ENCODE assay signal across 8 cellular contexts in genomic region chr1:43947890-43948437, GRCh38. TPM values are rescaled to one million over a fixed set of nuclear protein-coding genes. Genes with fewer than 3 reads are reported as not detected.
A peak's percentile ranks its signal among the peaks of the same experiment; 100 is the strongest.
DNase-seq lines count a peak whose midpoint lies in the region; ATAC-seq and TF ChIP-seq lines count a peak whose summit lies in the region.

No MANE protein-coding gene starts in this region.

- no peak overlapping the region for H3K27ac ChIP-seq in SJCRH30

- no peaks in the 10 kb centered on the region for H3K27me3 ChIP-seq in SJCRH30

- peak overlapping the region; percentile 96 for H3K4me3 ChIP-seq in GM12865 (ENCODE audit: low read depth, low read length)
- peak overlapping the region; percentile 69 for H3K4me3 ChIP-seq in SJCRH30
- peak overlapping the region; percentile 87 for H3K4me3 ChIP-seq in fibroblast of mammary gland (ENCODE audit: control insufficient read depth, low read depth, low read length)
- peak overlapping the region; percentile 87 for H3K4me3 ChIP-seq in skeletal muscle cell (ENCODE audit: low read depth, low read length)

- no peaks in the 10 kb centered on the region for H3K9me3 ChIP-seq in SJCRH30 (replicated peaks)

- no peaks in the 10 kb centered on the region for H3K36me3 ChIP-seq in SJCRH30

- DNase-seq in GM12865 (ENCODE audit: low read depth) (no peak), SJCRH30 (no peak), fibroblast of mammary gland (ENCODE audit: low read depth) (no peak), skeletal muscle cell (ENCODE audit: low read depth) (no peak), NCI-H2081 treated with DMSO at 0.1 percent for 48 hours (lab: John Stamatoyannopoulos, UW) (no peak), dedifferentiated amniotic fluid mesenchymal stem cell (ENCODE audit: extremely low spot score) (no peak)

- TF ChIP-seq CTCF in GM12865 (IDR thresholded peaks at IDR 0.05; ENCODE audit: insufficient read depth, low read depth, low read length, missing control alignments) (no peak), fibroblast of mammary gland (conservative IDR thresholded peaks at IDR 0.05; ENCODE audit: control insufficient read depth, insufficient read depth, low read depth, low read length) (no peak)

- ATAC-seq in GM19455 (IDR thresholded peaks at IDR 0.05; ENCODE audit: unreplicated experiment) (no peak), HG03565 (IDR thresholded peaks at IDR 0.05; ENCODE audit: unreplicated experiment) (no peak)

- H3K4me1 ChIP-seq in SJCRH30: no peaks in the 10 kb centered on the region; the same call in 1 of the 2 replicates

RNA-seq across cellular contexts. Expression of gene IPO13, which starts 1.2 kb away (rescaled TPM):
- 15.4 and 17.7 TPM in 2 replicates for total RNA-seq in SJCRH30 (2014; rRNA removed; shearing (Covaris generic))

RNA-seq across cellular contexts. Expression of gene ARTN, which starts 14.4 kb away (rescaled TPM):
- 2.8 and 3.0 TPM in 2 replicates for total RNA-seq in SJCRH30 (2014; rRNA removed; shearing (Covaris generic))

RNA-seq across cellular contexts. Expression of gene DPH2, which starts 21.8 kb away (rescaled TPM):
- 45.4 and 47.9 TPM in 2 replicates for total RNA-seq in SJCRH30 (2014; rRNA removed; shearing (Covaris generic))

RNA-seq across cellular contexts. Expression of gene ATP6V0B, which starts 26.8 kb away (rescaled TPM):
- total RNA-seq in SJCRH30 (2014; rRNA removed; shearing (Covaris generic)): 89.7 and 109 TPM in 2 replicates

RNA-seq across cellular contexts. Expression of gene B4GALT2, which starts 31.0 kb away (rescaled TPM):
- 65.9 and 67.4 TPM in 2 replicates for total RNA-seq in SJCRH30 (2014; rRNA removed; shearing (Covaris generic))
